3 cellular contexts compared by ENCODE assay signal in the genomic region with DNA sequence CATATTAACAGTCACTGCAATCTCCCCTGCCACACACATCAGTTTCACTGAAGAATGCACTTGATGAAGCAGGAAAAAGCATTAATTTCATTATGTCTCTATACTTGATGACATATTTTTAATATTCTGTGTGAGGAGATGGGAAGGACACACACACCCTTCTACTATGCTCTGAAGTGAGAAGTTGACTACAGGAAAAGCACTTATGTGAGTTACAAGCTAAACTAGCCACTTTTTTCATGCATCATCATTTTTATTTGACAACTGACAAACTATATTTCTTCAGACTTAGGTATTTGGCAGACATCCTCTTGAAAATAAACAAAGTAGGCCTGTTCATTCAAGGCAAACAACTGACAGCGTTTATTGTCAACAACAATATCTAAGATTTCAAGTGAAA.
TF ChIP-seq lines count a peak whose summit lies in the region.

No MANE protein-coding gene starts in this region.

TF ChIP-seq in A549, 52 proteins besides CTCF, POLR2A, EP300 and RAD21:
- TF ChIP-seq ZFP36 (IDR thresholded peaks at IDR 0.05; ENCODE audit: borderline replicate concordance, partially characterized antibody) (no peak), ZSCAN20 (CRISPR knock-in tag; IDR thresholded peaks at IDR 0.05) (no peak), NPAS2 (CRISPR knock-in tag; IDR thresholded peaks at IDR 0.05; ENCODE audit: borderline replicate concordance) (no peak), MAFK (IDR thresholded peaks at IDR 0.05; ENCODE audit: partially characterized antibody) (peak; percentile 84)

TF ChIP-seq in IMR-90, 13 proteins besides CTCF, POLR2A, EP300 and RAD21:
- TF ChIP-seq RCOR1 (IDR thresholded peaks at IDR 0.05; ENCODE audit: insufficient replicate concordance, low read length) (no peak), RFX5 (IDR thresholded peaks at IDR 0.05; ENCODE audit: low read depth, low read length) (no peak), MAZ (IDR thresholded peaks at IDR 0.05; ENCODE audit: borderline replicate concordance, low read depth, low read length) (no peak), SMC3 (IDR thresholded peaks at IDR 0.05; ENCODE audit: low read depth, low read length) (no peak), MAFK (IDR thresholded peaks at IDR 0.05; ENCODE audit: low read depth, low read length) (peak; percentile 32; the same call in 1 of the 2 replicates)

TF ChIP-seq in K562, 482 proteins besides CTCF, POLR2A, EP300 and RAD21 (continues in another document):
- TF ChIP-seq MAFF (IDR thresholded peaks at IDR 0.05; ENCODE audit: low read length): peak; percentile 7; the same call in 1 of the 2 replicates
- no peak for TF ChIP-seq SNIP1 (IDR thresholded peaks at IDR 0.05; ENCODE audit: low read depth)
- TF ChIP-seq ZFP1 (CRISPR knock-in tag; IDR thresholded peaks at IDR 0.05): peak; percentile 98
- no peak for TF ChIP-seq CBFA2T3 (IDR thresholded peaks at IDR 0.05)
- no peak for TF ChIP-seq E2F4 (CRISPR knock-in tag; IDR thresholded peaks at IDR 0.05; ENCODE audit: low read depth)
- no peak for TF ChIP-seq ZC3H8 (IDR thresholded peaks at IDR 0.05)
- 0 out of 4 replicates have a peak, but pooled peaks of 1 of the 2 experiments have one; percentile 25 for TF ChIP-seq TRIM24 (IDR thresholded peaks at IDR 0.05)
- TF ChIP-seq GATA2 (CRISPR knock-in tag; IDR thresholded peaks at IDR 0.05): no peak
- TF ChIP-seq ZNF407 (IDR thresholded peaks at IDR 0.05; ENCODE audit: low read depth): no peak
- TF ChIP-seq MED1 (CRISPR knock-in tag; IDR thresholded peaks at IDR 0.05; ENCODE audit: borderline replicate concordance): no peak
- TF ChIP-seq C11orf30 (IDR thresholded peaks at IDR 0.05; ENCODE audit: low read depth): peak; percentile 67
- no peak for TF ChIP-seq DACH1 (IDR thresholded peaks at IDR 0.05; ENCODE audit: partially characterized antibody)
- peak in 1 of 2 experiments; percentile 71; a peak in 2 of 3 replicates for TF ChIP-seq CBX3 (IDR thresholded peaks at IDR 0.05; ENCODE audit: borderline replicate concordance in 1 of 2, low read length in 2 of 2)
- TF ChIP-seq ZBTB49 (CRISPR knock-in tag; IDR thresholded peaks at IDR 0.05; ENCODE audit: borderline replicate concordance): no peak
- no peak for TF ChIP-seq ZEB2 (IDR thresholded peaks at IDR 0.05)
- TF ChIP-seq HOXB6 (CRISPR knock-in tag; IDR thresholded peaks at IDR 0.05; ENCODE audit: borderline replicate concordance): no peak
- no peak for TF ChIP-seq U2AF2 (optimal IDR thresholded peaks at IDR 0.05; ENCODE audit: low read depth, low read length)
- TF ChIP-seq E2F3 (CRISPR knock-in tag; IDR thresholded peaks at IDR 0.05): no peak
- TF ChIP-seq TRIM28 (IDR thresholded peaks at IDR 0.05): peak; percentile 64; the same call in 1 of the 2 replicates
- no peak for TF ChIP-seq MGA (IDR thresholded peaks at IDR 0.05)
- TF ChIP-seq ELF1 (tag; IDR thresholded peaks at IDR 0.05): no peak
- TF ChIP-seq ZNF12 (CRISPR knock-in tag; IDR thresholded peaks at IDR 0.05): no peak
- TF ChIP-seq MAFG (tag; conservative IDR thresholded peaks at IDR 0.05): peak; percentile 59
- TF ChIP-seq ZNF316 (IDR thresholded peaks at IDR 0.05): peak; percentile 79
- TF ChIP-seq PHB2 (IDR thresholded peaks at IDR 0.05; ENCODE audit: low read depth): no peak
- no peak for TF ChIP-seq NFE2 (IDR thresholded peaks at IDR 0.05; ENCODE audit: low read depth)
- TF ChIP-seq TARDBP (IDR thresholded peaks at IDR 0.05): no peak
- no peak for TF ChIP-seq BRCA1 (IDR thresholded peaks at IDR 0.05)
- TF ChIP-seq BRCA1 (CRISPR knock-in tag; IDR thresholded peaks at IDR 0.05): no peak
